ENCODE assay signal across 23 cellular contexts in genomic region chr3:18883553-18883952, GRCh38.
"Had no signal": no experiment of that assay in that cellular context is flagged by ENCODE, and none has a peak within 500 bp of the region (broad histone marks: within the 10 kb centered on the region; RNA-seq: fewer than 3 reads in every experiment).

No MANE protein-coding gene starts in this region.

- H3K9ac ChIP-seq: SK-N-SH had no signal

- H3K27ac ChIP-seq: ascending aorta, body of pancreas, SJCRH30 had no signal

- H3K36me3 Mint-ChIP-seq: activated CD4-positive, alpha-beta memory T cell treated with anti-CD3 and anti-CD28 coated beads for 36 hours had no signal

- ATAC-seq: body of pancreas, T-helper 17 cell had no signal

- DNase-seq: activated B cell treated with CpG ODN at 0.5 μM for 24 hours; activated CD4-positive, alpha-beta memory T cell treated with anti-CD3 and anti-CD28 coated beads for 36 hours; activated CD4-positive, alpha-beta T cell treated with anti-CD3 and anti-CD28 coated beads for 1 hour; activated CD4-positive, alpha-beta T cell treated with anti-CD3 and anti-CD28 coated beads, Interleukin-2, amount 10 ng/mL, durations not matched to agents 24 days and 14 days; activated naive CD4-positive, alpha-beta T cell treated with anti-CD3 and anti-CD28 coated beads, Interleukin-2, amount 50 U/mL, for 16 hours; amniotic stem cell; body of pancreas; central memory CD4-positive, alpha-beta T cell; cortex of kidney; IMR-90; KBM-7; NCI-H1048; NCI-H146; NCI-H187 treated with DMSO at 0.1 percent for 48 hours; NCI-H2171; NCI-H2227 treated with DMSO at 0.1 percent for 48 hours; NCI-H526; NCI-H82; SJCRH30; SK-N-SH; T-helper 17 cell; T-helper 9 cell had no signal

- H3K27ac Mint-ChIP-seq: activated B cell treated with CpG ODN at 0.5 μM for 24 hours; activated CD4-positive, alpha-beta memory T cell treated with anti-CD3 and anti-CD28 coated beads for 36 hours; activated CD4-positive, alpha-beta T cell treated with anti-CD3 and anti-CD28 coated beads, Interleukin-2, amount 10 ng/mL, durations not matched to agents 24 days and 14 days; T-helper 17 cell had no signal

- H3K4me1 ChIP-seq: ascending aorta, body of pancreas, SJCRH30 had no signal

- H3K4me3 ChIP-seq: ascending aorta, body of pancreas, SJCRH30 had no signal

- H3K36me3 ChIP-seq: ascending aorta, SJCRH30 had no signal

- H3K9me3 ChIP-seq: ascending aorta, body of pancreas, SJCRH30, SK-N-SH had no signal

- H3K9me3 Mint-ChIP-seq: activated CD4-positive, alpha-beta memory T cell treated with anti-CD3 and anti-CD28 coated beads for 36 hours had no signal

- H3K27me3 ChIP-seq: ascending aorta, body of pancreas, SJCRH30 had no signal
